Comparison of ENCODE assay signal across 10 cellular contexts in genomic region chr13:25468330-25469178, GRCh38.
DNase-seq lines count a peak whose midpoint lies in the region; ATAC-seq and TF ChIP-seq lines count a peak whose summit lies in the region.
"Had no signal": no experiment of that assay in that cellular context is flagged by ENCODE, and none has a peak within 500 bp of the region (broad histone marks: within the 10 kb centered on the region; RNA-seq: fewer than 3 reads in every experiment).

No MANE protein-coding gene starts in this region.

- H3K4me3 ChIP-seq in mesodermal cell (ENCODE audit: extremely low read depth, insufficient read depth, low read length, poor library complexity, severe bottlenecking), result peak overlapping the region; percentile 26
- peak overlapping the region in 1 of 4 donors; percentile 3 for H3K4me3 ChIP-seq in Peyer's patch
- H3K4me3 ChIP-seq: thoracic aorta had no signal

- H3K27ac ChIP-seq in mesodermal cell (ENCODE audit: low read depth, low read length, severe bottlenecking) (no peak overlapping the region), Peyer's patch (no peak overlapping the region)
- H3K27ac ChIP-seq: thoracic aorta had no signal

- H3K27me3 ChIP-seq in Peyer's patch, result no peaks in the 10 kb centered on the region

- H3K4me1 ChIP-seq in mesodermal cell (ENCODE audit: control insufficient read depth, insufficient read depth, low read length, poor library complexity, severe bottlenecking) (no peaks in the 10 kb centered on the region), Peyer's patch (no peaks in the 10 kb centered on the region)

- no peaks in the 10 kb centered on the region for H3K9me3 Mint-ChIP-seq in activated naive CD8-positive, alpha-beta T cell treated with anti-CD3 and anti-CD28 coated beads, Interleukin-2, amount 50 U/mL, for 24 hours

- 5 to 6% methylated on average over 48 to 55 of the region's 75 CpGs for WGBS in mesodermal cell (ENCODE audit: insufficient coverage in 2 of 2), 2 experiments

- no peak overlapping the region for H3K27ac Mint-ChIP-seq in activated naive CD8-positive, alpha-beta T cell treated with anti-CD3 and anti-CD28 coated beads, Interleukin-2, amount 50 U/mL, for 24 hours

- H3K4me3 Mint-ChIP-seq in activated naive CD8-positive, alpha-beta T cell treated with anti-CD3 and anti-CD28 coated beads, Interleukin-2, amount 50 U/mL, for 24 hours, result no peak overlapping the region

- H3K4me1 Mint-ChIP-seq in activated naive CD8-positive, alpha-beta T cell treated with anti-CD3 and anti-CD28 coated beads, Interleukin-2, amount 50 U/mL, for 24 hours, result peaks cover 4% of the 10 kb centered on the region

- no peak for TF ChIP-seq CTCF in Peyer's patch (IDR thresholded peaks at IDR 0.05)

- no peak for ATAC-seq in activated naive CD8-positive, alpha-beta T cell treated with anti-CD3 and anti-CD28 coated beads, Interleukin-2, amount 50 U/mL, for 24 hours
- ATAC-seq in HG02970 (IDR thresholded peaks at IDR 0.05; ENCODE audit: low FRiP score, unreplicated experiment), result no peak
- no peak for ATAC-seq in Right ventricle myocardium superior (ENCODE audit: poor library complexity)
- ATAC-seq: left colon had no signal

- H3K9me3 ChIP-seq in mesodermal cell (ENCODE audit: control insufficient read depth, low read length) (no peaks in the 10 kb centered on the region), Peyer's patch (no peaks in the 10 kb centered on the region)
- H3K9me3 ChIP-seq: thoracic aorta had no signal

- intact Hi-C loops in Right ventricle myocardium superior (cut with DNase I), result no loop called here

- no peaks in the 10 kb centered on the region for H3K36me3 Mint-ChIP-seq in activated naive CD8-positive, alpha-beta T cell treated with anti-CD3 and anti-CD28 coated beads, Interleukin-2, amount 50 U/mL, for 24 hours (ENCODE audit: low read depth)

- peaks cover 45% of the 10 kb centered on the region for H3K27me3 Mint-ChIP-seq in activated naive CD8-positive, alpha-beta T cell treated with anti-CD3 and anti-CD28 coated beads, Interleukin-2, amount 50 U/mL, for 24 hours

- no peaks in the 10 kb centered on the region for H3K36me3 ChIP-seq in mesodermal cell (ENCODE audit: control insufficient read depth, insufficient read depth, low read length)
- no peaks in the 10 kb centered on the region for H3K36me3 ChIP-seq in Peyer's patch
- H3K36me3 ChIP-seq: thoracic aorta had no signal

- no peak for TF ChIP-seq POLR2A in Peyer's patch (IDR thresholded peaks at IDR 0.05)

- peak; percentile 15 for DNase-seq in EH (ENCODE audit: low read depth)
- DNase-seq in NCI-H1092 (lab: John Stamatoyannopoulos, UW), result peak; percentile 78
- DNase-seq in activated naive CD8-positive, alpha-beta T cell treated with anti-CD3 and anti-CD28 coated beads, Interleukin-2, amount 50 U/mL, for 24 hours, result peak; percentile 7
- DNase-seq in Peyer's patch, result no peak
- DNase-seq in COLO829 (ENCODE audit: low spot score), result no peak
- no peak for DNase-seq in Right ventricle myocardium superior

Comparison
In these comparisons a context has a peak if more than half of its experiments do, and no peak if none do; other contexts are left out.
1. DNase-seq: peak in EH (single experiment), NCI-H1092 (single experiment) and activated naive CD8-positive, alpha-beta T cell treated with anti-CD3 and anti-CD28 coated beads, Interleukin-2, amount 50 U/mL, for 24 hours (single experiment); none in Peyer's patch (0 of 3), COLO829 (single experiment) and Right ventricle myocardium superior (single experiment).